Comparison of ENCODE assay signal across 11 cellular contexts in the genomic region with DNA sequence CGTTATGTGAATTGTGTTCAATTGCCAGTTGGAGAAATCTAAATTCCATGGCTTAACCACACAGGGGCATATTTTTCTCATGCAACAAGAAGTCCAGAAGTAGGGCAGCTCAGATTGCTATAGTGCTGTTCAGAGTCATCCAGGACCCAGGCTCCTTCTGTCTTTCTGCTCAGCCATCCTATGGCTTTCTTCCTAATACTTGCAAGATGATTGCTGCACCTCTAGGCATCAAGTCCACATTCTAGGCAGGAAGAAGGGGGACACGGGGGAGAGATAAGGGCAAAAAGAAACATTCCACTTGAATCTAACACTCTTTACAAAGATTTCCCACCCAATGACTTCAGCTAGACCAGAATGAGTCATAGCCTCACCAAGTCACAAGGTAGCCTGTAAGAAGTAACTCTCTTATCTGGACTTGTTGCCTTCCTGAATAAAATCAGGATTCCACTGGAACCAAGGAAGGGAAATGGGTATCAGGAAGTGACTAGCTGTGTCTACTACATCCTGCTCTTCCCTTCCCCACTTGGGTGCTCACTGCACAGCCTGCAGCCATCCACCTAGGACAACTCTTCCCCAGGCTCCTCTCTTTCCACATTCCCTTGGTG. TPM values are rescaled to one million over a fixed set of nuclear protein-coding genes. Genes with fewer than 3 reads are reported as not detected.
A peak's percentile ranks its signal among the peaks of the same experiment; 100 is the strongest.
DNase-seq lines count a peak whose midpoint lies in the region; ATAC-seq, FAIRE-seq and TF ChIP-seq lines count a peak whose summit lies in the region.
"Had no signal": no experiment of that assay in that cellular context is flagged by ENCODE, and none has a peak within 500 bp of the region (broad histone marks: within the 10 kb centered on the region; RNA-seq: fewer than 3 reads in every experiment).

No MANE protein-coding gene starts in this region.

- ATAC-seq in Panc1: peak; percentile 18; the same call in 1 of the 2 replicates
- ATAC-seq in HG03469 (IDR thresholded peaks at IDR 0.05; ENCODE audit: unreplicated experiment): no peak

- intact Hi-C loops in Panc1 (cut with micrococcal nuclease; ENCODE audit: unreplicated experiment): no loop called here

- CTCF ChIA-PET in Panc1 (lab: Charles Lee): no interaction called here

- POLR2A ChIA-PET in Panc1 (lab: Charles Lee): no interaction called here

- in situ Hi-C loops in Panc1 (cut with HindIII; ENCODE audit: low pct_unique_long_range_greater_than_20kb, low sequenced_read_pairs): no loop called here

- no TSS peak for BruUV-seq in Panc1 (replicated peaks; lab: Mats Ljungman, UMichigan)

- H3K4me1 Mint-ChIP-seq in T-helper 1 cell treated with Interleukin-12 subunit alpha and Interleukin-12 subunit beta and Interleukin-4 antibody, amounts not matched to agents 30 μg/mL and 1 μg/mL, for 36 hours (ENCODE audit: low read depth): peaks cover 71% of the 10 kb centered on the region

- peaks cover 66% of the 10 kb centered on the region for H3K36me3 Mint-ChIP-seq in T-helper 1 cell treated with Interleukin-12 subunit alpha and Interleukin-12 subunit beta and Interleukin-4 antibody, amounts not matched to agents 30 μg/mL and 1 μg/mL, for 36 hours (ENCODE audit: low read depth)

- TF ChIP-seq CTCF in Panc1 (IDR thresholded peaks at IDR 0.05): peak; percentile 7; the same call in 1 of the 2 replicates

- H3K9me3 Mint-ChIP-seq in T-helper 1 cell treated with Interleukin-12 subunit alpha and Interleukin-12 subunit beta and Interleukin-4 antibody, amounts not matched to agents 30 μg/mL and 1 μg/mL, for 36 hours: no peaks in the 10 kb centered on the region

- H3K27me3 ChIP-seq in Panc1 (ENCODE audit: control insufficient read depth, insufficient read depth, low read length) (no peaks in the 10 kb centered on the region), small intestine (ENCODE audit: control insufficient read depth in 2 of 2, insufficient read depth in 2 of 2, low read length in 2 of 2) (no peaks in the 10 kb centered on the region)
- no peaks in the 10 kb centered on the region for H3K27me3 ChIP-seq in effector memory CD4-positive, alpha-beta T cell (replicated peaks; ENCODE audit: control insufficient read depth, insufficient read depth, low read length, poor library complexity, severe bottlenecking)

- H3K27ac Mint-ChIP-seq in T-helper 1 cell treated with Interleukin-12 subunit alpha and Interleukin-12 subunit beta and Interleukin-4 antibody, amounts not matched to agents 30 μg/mL and 1 μg/mL, for 36 hours: peak overlapping the region; percentile 71

- FAIRE-seq in small intestine (lab: Jason Lieb, UNC): no peak
- FAIRE-seq: A204.1 had no signal

- peak overlapping the region; percentile 80 for H3K4me3 Mint-ChIP-seq in T-helper 1 cell treated with Interleukin-12 subunit alpha and Interleukin-12 subunit beta and Interleukin-4 antibody, amounts not matched to agents 30 μg/mL and 1 μg/mL, for 36 hours

- peaks cover 3% of the 10 kb centered on the region; the same call in 1 of the 2 replicates for H3K4me1 ChIP-seq in Panc1 (ENCODE audit: control insufficient read depth, insufficient read depth, low read length)
- H3K4me1 ChIP-seq in effector memory CD4-positive, alpha-beta T cell (ENCODE audit: control insufficient read depth, insufficient read depth, low read length, poor library complexity, severe bottlenecking): peaks cover 55% of the 10 kb centered on the region
- H3K4me1 ChIP-seq in small intestine (ENCODE audit: control insufficient read depth in 2 of 2, insufficient read depth in 1 of 2, low read depth in 1 of 2, low read length in 1 of 2): peaks cover 16 to 21% of the 10 kb centered on the region in 2 donors

- H3K36me3 ChIP-seq in Panc1 (ENCODE audit: control insufficient read depth, insufficient read depth, low read length): no peaks in the 10 kb centered on the region; the same call in 1 of the 2 replicates
- peaks cover 27% of the 10 kb centered on the region for H3K36me3 ChIP-seq in effector memory CD4-positive, alpha-beta T cell (ENCODE audit: control insufficient read depth, insufficient read depth, low read length)
- peaks cover 4 to 6% of the 10 kb centered on the region in 2 donors for H3K36me3 ChIP-seq in small intestine (ENCODE audit: control insufficient read depth in 2 of 2, insufficient read depth in 2 of 2, low read length in 2 of 2)

- DNase-seq in T-helper 1 cell (no peak), Panc1 (ENCODE audit: low read depth, low spot score) (no peak), small intestine (peak; percentile 45), NK-92 (lab: John Stamatoyannopoulos, UW; ENCODE audit: unreplicated experiment) (no peak), NCI-H748 treated with DMSO at 0.1 percent for 48 hours (lab: John Stamatoyannopoulos, UW) (no peak)
- no peak for DNase-seq in effector memory CD4-positive, alpha-beta T cell
- DNase-seq: central memory CD4-positive, alpha-beta T cell had no signal

- H3K4me3 ChIP-seq in Panc1 (ENCODE audit: low read depth in 2 of 2, low read length in 2 of 2) (no peak overlapping the region), small intestine (ENCODE audit: low read depth in 1 of 2, low read length in 2 of 2) (no peak overlapping the region)
- peak overlapping the region; percentile 21 for H3K4me3 ChIP-seq in effector memory CD4-positive, alpha-beta T cell (ENCODE audit: insufficient read depth, low read depth, low read length, poor library complexity, severe bottlenecking)

- 53 to 60% (median 54%) methylated on average over 2 of the region's 2 CpGs for WGBS in small intestine, 3 donors

- no peaks in the 10 kb centered on the region for H3K9me3 ChIP-seq in Panc1 (ENCODE audit: control insufficient read depth, insufficient read depth, low read depth, low read length)
- no peaks in the 10 kb centered on the region for H3K9me3 ChIP-seq in effector memory CD4-positive, alpha-beta T cell (ENCODE audit: control insufficient read depth, low read length)
- no peaks in the 10 kb centered on the region for H3K9me3 ChIP-seq in small intestine (ENCODE audit: control insufficient read depth, low read depth)

- H3K27me3 Mint-ChIP-seq in T-helper 1 cell treated with Interleukin-12 subunit alpha and Interleukin-12 subunit beta and Interleukin-4 antibody, amounts not matched to agents 30 μg/mL and 1 μg/mL, for 36 hours (ENCODE audit: low read depth): no peaks in the 10 kb centered on the region

- H3K27ac ChIP-seq in Panc1 (ENCODE audit: low read length) (no peak overlapping the region), small intestine (ENCODE audit: low read depth in 1 of 2, low read length in 1 of 2) (peak overlapping the region in 1 of 2 donors; percentile 42)
- no peak overlapping the region for H3K27ac ChIP-seq in effector memory CD4-positive, alpha-beta T cell (ENCODE audit: insufficient read depth, low read length, poor library complexity, severe bottlenecking)
- H3K27ac ChIP-seq: HL-60 had no signal

RNA-seq across cellular contexts. Expression of a gene that starts 5.3 kb away (rescaled TPM):
- 15.5 TPM for total RNA-seq in Panc1 (2021; ENCODE audit: unreplicated experiment)
- 7.6 TPM for polyA plus RNA-seq in Panc1 (2012; ENCODE audit: insufficient read length)
- polyA plus RNA-seq in small intestine: 10 to 100 TPM in 1 of 3 donors, 1 to 10 TPM in 2; 4.1 to 43.3 (median 7.4) TPM

RNA-seq across cellular contexts. Expression of a gene that starts 54.3 kb away (rescaled TPM):
- total RNA-seq in Panc1 (2021; ENCODE audit: unreplicated experiment): 46.6 TPM
- 6.6 TPM for polyA plus RNA-seq in Panc1 (2012; ENCODE audit: insufficient read length)
- 1 to 10 TPM; 1.1 to 7.0 (median 1.6) TPM for polyA plus RNA-seq in small intestine
